ENCODE assay signal across 10 cellular contexts in the genomic region with DNA sequence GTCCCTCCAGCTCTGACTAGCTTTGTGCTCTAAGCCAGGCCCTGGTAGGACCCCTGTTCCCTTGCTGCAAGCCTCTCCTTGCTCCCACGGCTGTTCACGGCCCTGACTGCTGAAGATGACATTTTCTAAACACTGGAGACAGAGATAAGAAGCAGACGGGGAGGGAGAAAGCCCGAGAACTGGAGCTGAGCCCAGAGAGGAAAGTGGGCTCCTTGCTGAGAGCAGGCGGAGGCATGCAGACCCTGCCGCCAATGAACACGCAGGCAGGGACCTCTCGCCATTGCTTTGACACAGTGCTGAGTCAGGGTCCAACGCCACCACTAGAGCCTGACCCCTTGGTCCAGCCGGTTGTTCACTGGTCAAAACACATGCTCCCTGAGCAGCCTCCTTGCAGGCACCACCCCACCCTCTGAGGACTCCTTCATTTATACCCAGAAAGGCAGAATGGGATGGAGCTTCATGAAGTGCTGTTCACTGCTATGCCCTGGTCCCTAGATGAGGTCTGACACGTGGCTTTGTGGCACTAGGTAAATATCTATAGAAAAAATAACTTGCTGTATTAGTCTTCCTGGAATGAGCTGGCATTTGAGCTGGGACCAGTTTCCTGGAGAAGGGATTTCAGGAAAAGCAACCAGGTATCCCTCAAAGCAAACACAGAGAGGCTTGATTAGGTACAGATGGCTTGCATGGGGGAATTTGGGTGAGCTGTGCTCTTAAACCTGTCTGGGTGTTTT.
A peak's percentile ranks its signal among the peaks of the same experiment; 100 is the strongest.
DNase-seq lines count a peak whose midpoint lies in the region; ATAC-seq and TF ChIP-seq lines count a peak whose summit lies in the region.
"Had no signal": no experiment of that assay in that cellular context is flagged by ENCODE, and none has a peak within 500 bp of the region (broad histone marks: within the 10 kb centered on the region; RNA-seq: fewer than 3 reads in every experiment).

No MANE protein-coding gene starts in this region.

- POLR2A ChIA-PET in OCI-LY7 (lab: Charles Lee) = no interaction called here

- no peaks in the 10 kb centered on the region for H4K20me1 ChIP-seq in BLaER1 treated with 17β-estradiol and CSF1 and Interleukin-3, amounts not matched to agents 10 nM and 100 nM
- H4K20me1 ChIP-seq in OCI-LY7 (ENCODE audit: insufficient read depth, low read length) = no peaks in the 10 kb centered on the region

- H3K27ac Mint-ChIP-seq in osteocyte (ENCODE audit: unreplicated experiment) = peak overlapping the region; percentile 91
- H3K27ac Mint-ChIP-seq in stimulated activated naive B cell treated with anti-CD40 and anti-IgM and Interleukin-4, amounts not matched to agents 10 μg/mL and 1 μg/mL and 100 μg/mL, for 72 hours = no peak overlapping the region

- DNase-seq in fibroblast of the aortic adventitia (ENCODE audit: low read depth) (peak; percentile 98), osteocyte (ENCODE audit: extremely low spot score, unreplicated experiment) (no peak), foreskin melanocyte (no peak), OCI-LY7 (ENCODE audit: low spot score) (no peak)
- DNase-seq in stimulated activated naive B cell treated with anti-CD40 and anti-IgM and Interleukin-4, amounts not matched to agents 10 μg/mL and 1 μg/mL and 100 μg/mL, for 72 hours = no peak
- DNase-seq: activated CD4-positive, alpha-beta T cell treated with anti-CD3 and anti-CD28 coated beads for 48 hours; effector CD4-positive, alpha-beta T cell had no signal

- H3K4me3 Mint-ChIP-seq in osteocyte (ENCODE audit: unreplicated experiment) = no peak overlapping the region
- no peak overlapping the region for H3K4me3 Mint-ChIP-seq in stimulated activated naive B cell treated with anti-CD40 and anti-IgM and Interleukin-4, amounts not matched to agents 10 μg/mL and 1 μg/mL and 100 μg/mL, for 72 hours

- H3K27ac ChIP-seq in BLaER1 treated with 17β-estradiol and CSF1 and Interleukin-3, amounts not matched to agents 10 nM and 100 nM = no peak overlapping the region
- H3K27ac ChIP-seq in OCI-LY7 (ENCODE audit: low read depth, low read length, poor library complexity, severe bottlenecking) = no peak overlapping the region

- H3K36me3 Mint-ChIP-seq in osteocyte (ENCODE audit: unreplicated experiment) = no peaks in the 10 kb centered on the region
- no peaks in the 10 kb centered on the region for H3K36me3 Mint-ChIP-seq in stimulated activated naive B cell treated with anti-CD40 and anti-IgM and Interleukin-4, amounts not matched to agents 10 μg/mL and 1 μg/mL and 100 μg/mL, for 72 hours

- no peaks in the 10 kb centered on the region for H3K27me3 Mint-ChIP-seq in osteocyte (ENCODE audit: unreplicated experiment)
- peaks cover 9 to 13% of the 10 kb centered on the region in 2 donors for H3K27me3 Mint-ChIP-seq in stimulated activated naive B cell treated with anti-CD40 and anti-IgM and Interleukin-4, amounts not matched to agents 10 μg/mL and 1 μg/mL and 100 μg/mL, for 72 hours

- H3K36me3 ChIP-seq in BLaER1 treated with 17β-estradiol and CSF1 and Interleukin-3, amounts not matched to agents 10 nM and 100 nM = no peaks in the 10 kb centered on the region
- H3K36me3 ChIP-seq in OCI-LY7 (ENCODE audit: insufficient read depth, low read length) = no peaks in the 10 kb centered on the region

- H3K4me3 ChIP-seq in BLaER1 treated with 17β-estradiol and CSF1 and Interleukin-3, amounts not matched to agents 10 nM and 100 nM = no peak overlapping the region
- H3K4me3 ChIP-seq in fibroblast of the aortic adventitia (ENCODE audit: low read depth, low read length) (peak overlapping the region; percentile 53), OCI-LY7 (ENCODE audit: low read depth, low read length, poor library complexity, severe bottlenecking) (no peak overlapping the region)

- peak overlapping the region in 8 of 11 experiments; percentile 74 to 92 (median 89); a peak in 12 of 22 replicates for H3K4me2 ChIP-seq in BLaER1 treated with 17β-estradiol and CSF1 and Interleukin-3, amounts not matched to agents 10 nM and 100 nM
- H3K4me2 ChIP-seq in OCI-LY7 (ENCODE audit: low read length) = no peak overlapping the region

- H3K9me2 ChIP-seq in OCI-LY7 (ENCODE audit: insufficient read depth, low read length) = no peaks in the 10 kb centered on the region

- no TSS peak for BruUV-seq in OCI-LY7 (replicated peaks; lab: Mats Ljungman, UMichigan)

- no peaks in the 10 kb centered on the region for H3K79me2 ChIP-seq in OCI-LY7 (ENCODE audit: insufficient read depth, low read depth, low read length)

- 0 out of 22 replicates have a peak, but pooled peaks cover 0 to 7% (median 0%) of the 10 kb centered on the region in 11 experiments for H3K9me3 ChIP-seq in BLaER1 treated with 17β-estradiol and CSF1 and Interleukin-3, amounts not matched to agents 10 nM and 100 nM (replicated peaks in 1 of 11)
- no peaks in the 10 kb centered on the region for H3K9me3 ChIP-seq in OCI-LY7 (ENCODE audit: low read length)

- TF ChIP-seq CTCF in fibroblast of the aortic adventitia (IDR thresholded peaks at IDR 0.05; ENCODE audit: insufficient read depth, low read length) (no peak), osteocyte (IDR thresholded peaks at IDR 0.05) (no peak), OCI-LY7 (conservative IDR thresholded peaks at IDR 0.05; ENCODE audit: low read length) (no peak)

- no peaks in the 10 kb centered on the region for H3K27me3 ChIP-seq in BLaER1 treated with 17β-estradiol and CSF1 and Interleukin-3, amounts not matched to agents 10 nM and 100 nM

- H3K4me1 ChIP-seq in BLaER1 treated with 17β-estradiol and CSF1 and Interleukin-3, amounts not matched to agents 10 nM and 100 nM = peaks cover 18 to 39% (median 30%) of the 10 kb centered on the region in 10 experiments
- H3K4me1 ChIP-seq in OCI-LY7 (ENCODE audit: insufficient read depth, low read length, poor library complexity, severe bottlenecking) = peaks cover 10% of the 10 kb centered on the region

- intact Hi-C loops in OCI-LY7 (cut with micrococcal nuclease; ENCODE audit: unreplicated experiment) = no loop called here

- H3K4me1 Mint-ChIP-seq in osteocyte (ENCODE audit: unreplicated experiment) = peaks cover 86% of the 10 kb centered on the region
- peaks cover 9 to 14% of the 10 kb centered on the region in 2 donors for H3K4me1 Mint-ChIP-seq in stimulated activated naive B cell treated with anti-CD40 and anti-IgM and Interleukin-4, amounts not matched to agents 10 μg/mL and 1 μg/mL and 100 μg/mL, for 72 hours

- H2AFZ ChIP-seq in OCI-LY7 (ENCODE audit: low read length) = no peak overlapping the region

- H3K9ac ChIP-seq in BLaER1 treated with 17β-estradiol and CSF1 and Interleukin-3, amounts not matched to agents 10 nM and 100 nM = no peak overlapping the region

- peak; percentile 34 for ATAC-seq in SK-N-SH treated with all-trans-retinoic acid at 6 μM for 48 hours
- no peak for ATAC-seq in stimulated activated naive B cell treated with anti-CD40 and anti-IgM and Interleukin-4, amounts not matched to agents 10 μg/mL and 1 μg/mL and 100 μg/mL, for 72 hours (replicated peaks)
- ATAC-seq in GM19467 (IDR thresholded peaks at IDR 0.05; ENCODE audit: unreplicated experiment) = no peak

- CTCF ChIA-PET in OCI-LY7 (lab: Charles Lee; ENCODE audit: unreplicated experiment) = no interaction called here

- no peaks in the 10 kb centered on the region for H3K9me3 Mint-ChIP-seq in osteocyte (ENCODE audit: unreplicated experiment)
- H3K9me3 Mint-ChIP-seq in stimulated activated naive B cell treated with anti-CD40 and anti-IgM and Interleukin-4, amounts not matched to agents 10 μg/mL and 1 μg/mL and 100 μg/mL, for 72 hours = no peaks in the 10 kb centered on the region

TF ChIP-seq in SK-N-SH treated with all-trans-retinoic acid at 6 μM for 48 hours, 23 proteins besides CTCF, POLR2A, EP300 and RAD21:
- TF ChIP-seq ESRRG (CRISPR knock-in tag; IDR thresholded peaks at IDR 0.05) (no peak), ZFP3 (CRISPR knock-in tag; IDR thresholded peaks at IDR 0.05) (0 out of 2 replicates have a peak, but pooled peaks have one; percentile 74), ZNF70 (CRISPR knock-in tag; IDR thresholded peaks at IDR 0.05) (no peak), SNAI2 (CRISPR knock-in tag; IDR thresholded peaks at IDR 0.05) (peak; percentile 8; the same call in 1 of the 2 replicates), CSDC2 (CRISPR knock-in tag; IDR thresholded peaks at IDR 0.05) (peak; percentile 76), ISL1 (CRISPR knock-in tag; IDR thresholded peaks at IDR 0.05) (peak; percentile 52), TSHZ2 (CRISPR knock-in tag; IDR thresholded peaks at IDR 0.05) (peak; percentile 13; the same call in 1 of the 2 replicates)
TF ChIP-seq in SK-N-SH treated with all-trans-retinoic acid at 6 μM for 48 hours: peak in this region for 5.
